8 cellular contexts compared by ENCODE assay signal in the genomic region with DNA sequence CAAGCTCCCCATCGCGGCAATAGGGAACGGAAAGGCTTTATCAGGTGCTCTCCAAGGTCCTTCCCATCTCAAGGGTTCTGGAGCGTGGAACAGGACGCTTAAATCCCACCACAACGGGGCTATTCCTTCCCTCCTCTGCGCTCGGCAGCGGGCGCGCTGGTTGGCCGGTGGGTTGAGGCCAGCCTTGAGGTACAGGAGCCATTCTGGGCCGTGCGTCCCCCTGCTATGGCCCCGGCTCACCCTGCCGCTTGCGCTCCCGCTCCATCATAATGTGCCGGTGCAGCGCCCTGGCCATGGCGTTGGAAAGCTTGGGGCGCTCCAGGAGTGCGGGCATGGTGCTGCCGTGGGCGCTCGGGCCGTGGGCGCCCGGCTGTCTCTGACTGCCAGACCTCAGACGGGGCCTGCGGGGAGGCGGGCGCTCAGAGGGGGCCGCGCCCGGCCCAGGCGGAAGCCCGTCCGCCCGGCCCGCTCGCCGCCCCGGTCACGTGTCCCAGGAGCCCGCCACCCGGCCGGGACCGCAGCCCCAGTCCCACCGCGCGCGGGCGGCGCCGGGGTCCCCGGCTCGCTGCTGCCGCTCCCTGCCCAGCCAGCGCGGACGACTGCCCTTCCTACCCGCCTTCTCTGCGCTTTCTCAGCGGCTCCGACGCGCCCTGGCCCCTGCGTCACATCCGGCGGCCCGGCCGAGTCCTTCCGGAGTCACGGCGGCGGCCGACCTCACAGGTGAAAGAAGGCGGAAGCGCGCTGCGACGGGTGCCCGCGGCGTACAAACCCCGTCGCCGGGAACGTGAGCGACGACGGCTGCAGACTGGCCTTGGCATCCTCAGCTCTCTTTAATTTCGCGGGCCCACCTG. TPM values are rescaled to one million over a fixed set of nuclear protein-coding genes. Genes with fewer than 3 reads are reported as not detected.
DNase-seq lines count a peak whose midpoint lies in the region; ATAC-seq and TF ChIP-seq lines count a peak whose summit lies in the region.

A gene with protein sequence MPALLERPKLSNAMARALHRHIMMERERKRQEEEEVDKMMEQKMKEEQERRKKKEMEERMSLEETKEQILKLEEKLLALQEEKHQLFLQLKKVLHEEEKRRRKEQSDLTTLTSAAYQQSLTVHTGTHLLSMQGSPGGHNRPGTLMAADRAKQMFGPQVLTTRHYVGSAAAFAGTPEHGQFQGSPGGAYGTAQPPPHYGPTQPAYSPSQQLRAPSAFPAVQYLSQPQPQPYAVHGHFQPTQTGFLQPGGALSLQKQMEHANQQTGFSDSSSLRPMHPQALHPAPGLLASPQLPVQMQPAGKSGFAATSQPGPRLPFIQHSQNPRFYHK (minus strand): TSS at position 642 of the 851 bp plus-strand sequence. CDS start 308 bp downstream, at position 334.

- peak within 1 kb of the TSS; percentile 75 for H3K9ac ChIP-seq in Loucy (ENCODE audit: low read depth, low read length, poor library complexity, severe bottlenecking)
- H3K9ac ChIP-seq in stomach smooth muscle (ENCODE audit: low read length in 2 of 2): peak within 1 kb of the TSS; percentile 86 to 90

- H3K4me1 Mint-ChIP-seq in GM23338: peaks cover 44% of the 10 kb centered on the region
- H3K4me1 Mint-ChIP-seq in activated naive CD4-positive, alpha-beta T cell treated with anti-CD3 and anti-CD28 coated beads for 36 hours (ENCODE audit: low read depth): peaks cover 49% of the 10 kb centered on the region

- H3K9me3 ChIP-seq in Loucy (ENCODE audit: insufficient read depth, low read depth, low read length) (no peaks in the 10 kb centered on the region), neuron (ENCODE audit: low read length) (no peaks in the 10 kb centered on the region), stomach smooth muscle (ENCODE audit: control insufficient read depth in 2 of 2, low read length in 2 of 2) (no peaks in the 10 kb centered on the region)

- H3K79me2 ChIP-seq in GM23338 (replicated peaks; ENCODE audit: insufficient read depth) (peaks cover 24% of the 10 kb centered on the region), Loucy (ENCODE audit: insufficient read depth, low read length) (peaks cover 47% of the 10 kb centered on the region)

- H3F3A ChIP-seq in GM23338 (replicated peaks; ENCODE audit: low read depth): peaks cover 65% of the 10 kb centered on the region
- H3F3A ChIP-seq in Loucy (ENCODE audit: low read depth): peaks cover 7% of the 10 kb centered on the region

- peak within 1 kb of the TSS; percentile 91 for H3K27ac ChIP-seq in GM23338 (ENCODE audit: low read depth)
- peak within 1 kb of the TSS; percentile 93 for H3K27ac ChIP-seq in stomach smooth muscle (ENCODE audit: low read length)

- CTCF ChIA-PET in activated naive CD4-positive, alpha-beta T cell treated with anti-CD3 and anti-CD28 coated beads for 36 hours (lab: Charles Lee): interaction anchor here (1.1 to 2.4 kb wide), 2 partner anchors 9 to 18 kb away, joined by 3 to 9 read pairs; no protein-coding TSS in a partner anchor

- peaks cover 31% of the 10 kb centered on the region for H3K27me3 Mint-ChIP-seq in GM23338 (ENCODE audit: insufficient read depth, low read depth, poor library complexity)
- no peaks in the 10 kb centered on the region for H3K27me3 Mint-ChIP-seq in activated naive CD4-positive, alpha-beta T cell treated with anti-CD3 and anti-CD28 coated beads for 36 hours (ENCODE audit: low read depth)

- H3K9me2 ChIP-seq in GM23338 (ENCODE audit: insufficient read depth): no peaks in the 10 kb centered on the region
- no peaks in the 10 kb centered on the region for H3K9me2 ChIP-seq in Loucy (replicated peaks; ENCODE audit: low read depth, low read length)

- peak within 1 kb of the TSS; percentile 91 for H3K27ac Mint-ChIP-seq in GM23338
- H3K27ac Mint-ChIP-seq in activated naive CD4-positive, alpha-beta T cell treated with anti-CD3 and anti-CD28 coated beads for 36 hours: peak within 1 kb of the TSS; percentile 88

- peaks cover 4% of the 10 kb centered on the region; the same call in 1 of the 3 replicates for H3K9me3 Mint-ChIP-seq in GM23338
- H3K9me3 Mint-ChIP-seq in activated naive CD4-positive, alpha-beta T cell treated with anti-CD3 and anti-CD28 coated beads for 36 hours: no peaks in the 10 kb centered on the region

- peak; percentile 93 for DNase-seq in ELF-1 (ENCODE audit: low read depth, low spot score)
- peak; percentile 95 for DNase-seq in GM23338 (ENCODE audit: low spot score)
- peak; percentile 87 for DNase-seq in SK-N-DZ (ENCODE audit: low spot score)
- DNase-seq in activated naive CD4-positive, alpha-beta T cell treated with anti-CD3 and anti-CD28 coated beads for 36 hours: peak; percentile 95
- DNase-seq in foreskin melanocyte: peak; percentile 69

- peaks cover 78% of the 10 kb centered on the region for H3K36me3 Mint-ChIP-seq in GM23338 (ENCODE audit: low read depth)
- peaks cover 35% of the 10 kb centered on the region for H3K36me3 Mint-ChIP-seq in activated naive CD4-positive, alpha-beta T cell treated with anti-CD3 and anti-CD28 coated beads for 36 hours (ENCODE audit: low read depth)

- H4K20me1 ChIP-seq in GM23338 (replicated peaks; ENCODE audit: insufficient read depth) (peaks cover 32% of the 10 kb centered on the region), Loucy (ENCODE audit: insufficient read depth, low read length, poor library complexity, severe bottlenecking) (peaks cover 45% of the 10 kb centered on the region)

- peak within 1 kb of the TSS; percentile 99 for H3K4me2 ChIP-seq in GM23338
- H3K4me2 ChIP-seq in Loucy (ENCODE audit: low read depth, low read length, poor library complexity, severe bottlenecking): peak within 1 kb of the TSS; percentile 96

- peak within 1 kb of the TSS; percentile 72; the same call in 1 of the 2 replicates for H2AFZ ChIP-seq in GM23338
- peak within 1 kb of the TSS; percentile 55 for H2AFZ ChIP-seq in Loucy (ENCODE audit: low read length)
- peak within 1 kb of the TSS; percentile 58 for H2AFZ ChIP-seq in neuron (ENCODE audit: low read depth, low read length)

- peak within 1 kb of the TSS; percentile 94 for H3K4me3 ChIP-seq in GM23338
- H3K4me3 ChIP-seq in Loucy (ENCODE audit: low read length, poor library complexity, severe bottlenecking): peak within 1 kb of the TSS; percentile 77
- peak within 1 kb of the TSS; percentile 92 for H3K4me3 ChIP-seq in neuron (ENCODE audit: low read length)
- H3K4me3 ChIP-seq in stomach smooth muscle (ENCODE audit: low read length in 2 of 2): peak within 1 kb of the TSS; percentile 88 to 90

- peaks cover 39% of the 10 kb centered on the region for H3K36me3 ChIP-seq in GM23338 (ENCODE audit: insufficient read depth)
- peaks cover 51% of the 10 kb centered on the region for H3K36me3 ChIP-seq in Loucy (ENCODE audit: insufficient read depth, low read length)
- peaks cover 71% of the 10 kb centered on the region for H3K36me3 ChIP-seq in neuron (ENCODE audit: insufficient read depth, low read length)
- H3K36me3 ChIP-seq in stomach smooth muscle (ENCODE audit: control insufficient read depth in 2 of 2, insufficient read depth in 2 of 2, low read length in 2 of 2): peaks cover 58% of the 10 kb centered on the region in 2 donors

- intact Hi-C loops in activated naive CD4-positive, alpha-beta T cell treated with anti-CD3 and anti-CD28 coated beads for 36 hours (cut with micrococcal nuclease): loop anchor here (1.0 to 2.0 kb wide), 2 partner anchors 8 to 36 kb away; a partner anchor contains a TSS

- H3K27me3 ChIP-seq in GM23338 (ENCODE audit: insufficient read depth) (no peaks in the 10 kb centered on the region), Loucy (ENCODE audit: insufficient read depth, low read length, poor library complexity, severe bottlenecking) (no peaks in the 10 kb centered on the region), neuron (ENCODE audit: insufficient read depth, low read length) (no peaks in the 10 kb centered on the region), stomach smooth muscle (ENCODE audit: control insufficient read depth in 1 of 2, insufficient read depth in 2 of 2, low read length in 2 of 2) (no peaks in the 10 kb centered on the region)

- TF ChIP-seq CTCF in GM23338 (conservative IDR thresholded peaks at IDR 0.05; ENCODE audit: low read depth in 2 of 2) (no peak), Loucy (conservative IDR thresholded peaks at IDR 0.05; ENCODE audit: low read length) (no peak)

- ATAC-seq in GM23338: peak; percentile 76

- H3K4me3 Mint-ChIP-seq in GM23338: peak within 1 kb of the TSS; percentile 87
- H3K4me3 Mint-ChIP-seq in activated naive CD4-positive, alpha-beta T cell treated with anti-CD3 and anti-CD28 coated beads for 36 hours: peak within 1 kb of the TSS; percentile 86

- H3K4me1 ChIP-seq in GM23338 (ENCODE audit: insufficient read depth) (peaks cover 17% of the 10 kb centered on the region; the same call in 1 of the 2 replicates), Loucy (ENCODE audit: insufficient read depth, low read length, poor library complexity, severe bottlenecking) (peaks cover 34% of the 10 kb centered on the region), neuron (ENCODE audit: insufficient read depth, low read length) (peaks cover 23% of the 10 kb centered on the region), stomach smooth muscle (ENCODE audit: control insufficient read depth, insufficient read depth, low read length) (peaks cover 31% of the 10 kb centered on the region)

RNA-seq across cellular contexts. Expression of the gene that starts here (rescaled TPM):
- total RNA-seq in GM23338 (2014; rRNA removed; shearing (Covaris generic)): 64.8 and 83.4 TPM in 2 replicates
- polyA plus RNA-seq in GM23338 (2016; fragmentation: Nextera tagmentation; extraction: Ambion mirVana): 117 and 122 TPM in 2 replicates
- polyA plus RNA-seq in SK-N-DZ (2014; cell fraction: cytosol; rRNA removed): 96.9 and 117 TPM in 2 replicates
- polyA plus RNA-seq in SK-N-DZ (2014; cell fraction: nucleus; rRNA removed): 237 and 334 TPM in 2 replicates
- total RNA-seq in activated naive CD4-positive, alpha-beta T cell treated with anti-CD3 and anti-CD28 coated beads for 36 hours: 10 to 100 TPM; 28.2 to 32.2 TPM

Comparison
In these comparisons a context has a peak if more than half of its experiments do, and no peak if none do; other contexts are left out.
1. Peak in every context shown above with its lines: DNase-seq, ATAC-seq, H3K4me3 ChIP-seq and H3K27ac ChIP-seq.